Comparison of ENCODE assay signal across 8 cellular contexts in the genomic region with DNA sequence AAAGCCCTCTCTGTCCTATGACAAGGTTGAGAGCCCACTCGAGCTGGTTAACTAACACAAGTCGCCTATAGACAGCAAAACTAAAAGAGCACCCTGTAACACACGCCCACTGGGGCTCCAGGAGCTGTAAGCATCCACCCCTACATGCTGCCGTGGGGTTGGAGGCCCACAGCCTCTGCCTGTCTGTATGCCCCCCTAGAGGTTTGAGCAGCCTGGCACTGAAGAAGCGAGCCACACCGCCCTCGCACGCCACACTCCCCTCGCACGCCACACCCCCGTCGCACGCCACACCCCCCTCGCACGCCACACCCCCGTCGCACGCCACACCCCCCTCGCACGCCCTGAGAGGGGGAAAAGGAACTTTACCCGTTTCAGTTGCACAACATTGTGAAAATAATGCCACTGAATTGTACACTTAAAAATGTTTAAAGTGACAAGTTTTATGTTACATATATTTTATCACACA. TPM values are rescaled to one million over a fixed set of nuclear protein-coding genes. Genes with fewer than 3 reads are reported as not detected.
DNase-seq lines count a peak whose midpoint lies in the region; ATAC-seq and TF ChIP-seq lines count a peak whose summit lies in the region.

No MANE protein-coding gene starts in this region.

- no peak overlapping the region for H2AK5ac ChIP-seq in mesenchymal stem cell (ENCODE audit: low read length, severe bottlenecking)

- H3K23ac ChIP-seq in mesenchymal stem cell (ENCODE audit: low read length in 2 of 2) = peak overlapping the region in 1 of 2 experiments; percentile 11

- CTCF ChIA-PET in Caco-2 (lab: Charles Lee) = interaction anchor here (0.5 kb wide), 1 partner anchor 13 kb away, joined by 3 read pairs; the partner anchor contains the start of gene HMGCL
- CTCF ChIA-PET in activated CD4-positive, alpha-beta memory T cell treated with anti-CD3 and anti-CD28 coated beads for 36 hours (lab: Charles Lee) = interaction anchor here (0.6 to 3.1 kb wide), 3 partner anchors 28 to 93 kb away, joined by 3 to 14 read pairs (median 3); no protein-coding TSS in a partner anchor

- peak overlapping the region; percentile 39 for H3K4me3 ChIP-seq in Caco-2 (ENCODE audit: low read depth, low read length)
- peak overlapping the region; percentile 22 for H3K4me3 ChIP-seq in HFF-Myc (replicated peaks; ENCODE audit: low read depth, low read length)
- peak overlapping the region in 1 of 2 experiments; percentile 72 for H3K4me3 ChIP-seq in mesenchymal stem cell (ENCODE audit: insufficient read depth in 1 of 2, low read depth in 1 of 2, low read length in 2 of 2)

- H3K9me3 ChIP-seq in Caco-2 (no peaks in the 10 kb centered on the region), mesenchymal stem cell (ENCODE audit: control insufficient read depth, low read length) (no peaks in the 10 kb centered on the region)

- BruUV-seq in Caco-2 (replicated peaks; lab: Mats Ljungman, UMichigan) = no TSS peak

- no peak overlapping the region for H4K8ac ChIP-seq in mesenchymal stem cell (ENCODE audit: low read length)

- peak overlapping the region; percentile 60 for H3K9ac ChIP-seq in mesenchymal stem cell (ENCODE audit: low read length)

- H3K36me3 ChIP-seq in Caco-2 (ENCODE audit: control insufficient read depth, insufficient read depth, low read length) (no peaks in the 10 kb centered on the region), mesenchymal stem cell (ENCODE audit: control insufficient read depth in 1 of 2, insufficient read depth in 2 of 2, low read depth in 1 of 2, low read length in 2 of 2) (no peaks in the 10 kb centered on the region)

- H3K18ac ChIP-seq in mesenchymal stem cell (ENCODE audit: low read depth in 1 of 2, low read length in 2 of 2) = no peak overlapping the region

- no peak overlapping the region for H2BK15ac ChIP-seq in mesenchymal stem cell (ENCODE audit: low read depth, poor library complexity, severe bottlenecking)

- WGBS in mesenchymal stem cell = 2% methylated on average over 13 of the region's 21 CpGs

- no peak overlapping the region for H2BK5ac ChIP-seq in mesenchymal stem cell (ENCODE audit: low read depth, low read length, poor library complexity, severe bottlenecking)

- no peak overlapping the region for H2BK120ac ChIP-seq in mesenchymal stem cell (ENCODE audit: low read depth, low read length)

- peak overlapping the region; percentile 63 for H3K4me3 Mint-ChIP-seq in Caco-2 (ENCODE audit: unreplicated experiment)
- H3K4me3 Mint-ChIP-seq in activated CD4-positive, alpha-beta memory T cell treated with anti-CD3 and anti-CD28 coated beads for 36 hours = peak overlapping the region; percentile 60

- H3K4me1 ChIP-seq in Caco-2 (no peaks in the 10 kb centered on the region), mesenchymal stem cell (ENCODE audit: control insufficient read depth, insufficient read depth, low read depth, low read length) (peaks cover 6% of the 10 kb centered on the region)

- peaks cover 6% of the 10 kb centered on the region for H3K36me3 Mint-ChIP-seq in Caco-2 (ENCODE audit: insufficient read depth, unreplicated experiment)
- no peaks in the 10 kb centered on the region for H3K36me3 Mint-ChIP-seq in activated CD4-positive, alpha-beta memory T cell treated with anti-CD3 and anti-CD28 coated beads for 36 hours

- H3K27me3 ChIP-seq in Caco-2 (replicated peaks; ENCODE audit: control insufficient read depth, insufficient read depth, low read length) (no peaks in the 10 kb centered on the region), mesenchymal stem cell (ENCODE audit: control insufficient read depth in 1 of 2, insufficient read depth in 1 of 2, low read length in 2 of 2) (peaks cover 10 to 28% of the 10 kb centered on the region in 2 experiments)

- peaks cover 7% of the 10 kb centered on the region for H3K4me1 Mint-ChIP-seq in Caco-2 (ENCODE audit: low read depth, unreplicated experiment)
- H3K4me1 Mint-ChIP-seq in activated CD4-positive, alpha-beta memory T cell treated with anti-CD3 and anti-CD28 coated beads for 36 hours (ENCODE audit: low read depth) = peaks cover 8% of the 10 kb centered on the region

- no peak overlapping the region for H2BK12ac ChIP-seq in mesenchymal stem cell (ENCODE audit: low read length in 2 of 2)

- H3K4ac ChIP-seq in mesenchymal stem cell (ENCODE audit: low read depth in 1 of 2, low read length in 2 of 2) = no peak overlapping the region

- H3K9me3 Mint-ChIP-seq in Caco-2 (ENCODE audit: unreplicated experiment) = no peaks in the 10 kb centered on the region
- no peaks in the 10 kb centered on the region for H3K9me3 Mint-ChIP-seq in activated CD4-positive, alpha-beta memory T cell treated with anti-CD3 and anti-CD28 coated beads for 36 hours

- no peak overlapping the region for H3K14ac ChIP-seq in mesenchymal stem cell (ENCODE audit: low read length in 2 of 2)

- no peak for TF ChIP-seq CTCF in Caco-2 (IDR thresholded peaks at IDR 0.05; ENCODE audit: insufficient read depth in 1 of 2, low read depth in 1 of 2, low read length in 1 of 2, severe bottlenecking in 1 of 2, unreplicated experiment in 1 of 2)
- no peak for TF ChIP-seq CTCF in HFF-Myc (IDR thresholded peaks at IDR 0.05; ENCODE audit: low read depth, low read length, missing control alignments)

- no peak overlapping the region for H3K27ac ChIP-seq in mesenchymal stem cell (ENCODE audit: low read length, poor library complexity, severe bottlenecking)

- H3K27me3 Mint-ChIP-seq in Caco-2 (ENCODE audit: insufficient read depth, unreplicated experiment) = peaks cover 8% of the 10 kb centered on the region
- peaks cover 6% of the 10 kb centered on the region for H3K27me3 Mint-ChIP-seq in activated CD4-positive, alpha-beta memory T cell treated with anti-CD3 and anti-CD28 coated beads for 36 hours

- POLR2A ChIA-PET in Caco-2 (lab: Charles Lee) = interaction anchor here (0.6 kb wide), 1 partner anchor 13 kb away, joined by 5 read pairs; no protein-coding TSS in a partner anchor
- POLR2A ChIA-PET in activated CD4-positive, alpha-beta memory T cell treated with anti-CD3 and anti-CD28 coated beads for 36 hours (lab: Charles Lee) = interaction anchor here (0.6 to 1.0 kb wide), 2 partner anchors 13 to 61 kb away, joined by 4 read pairs; partner anchors contain the start of genes HMGCL and PITHD1

- DNase-seq in Caco-2 (peak; percentile 65 to 71), HFF-Myc (ENCODE audit: extremely low read depth, low read depth) (no peak), NCI-H460 (ENCODE audit: extremely low read depth, low read depth) (peak; percentile 24), mesenchymal stem cell (peak; percentile 81)
- DNase-seq in activated CD4-positive, alpha-beta memory T cell treated with anti-CD3 and anti-CD28 coated beads for 36 hours = peak; percentile 79
- peak; percentile 62 for DNase-seq in effector CD4-positive, alpha-beta T cell
- peak; percentile 55 to 63 for DNase-seq in stimulated activated CD8-positive, alpha-beta memory T cell treated with anti-CD3 and anti-CD28 coated beads, Interleukin-15, amount 100 ng/mL, for 4 hours (ENCODE audit: low read depth in 2 of 2)

- H3K4me2 ChIP-seq in mesenchymal stem cell (ENCODE audit: low read length, poor library complexity, severe bottlenecking) = peak overlapping the region; percentile 92

- peak overlapping the region; percentile 60 for H2AFZ ChIP-seq in mesenchymal stem cell (ENCODE audit: low read depth, low read length)

- no peaks in the 10 kb centered on the region for H3K79me1 ChIP-seq in mesenchymal stem cell (replicated peaks; ENCODE audit: low read length, poor library complexity, severe bottlenecking)

- no peak overlapping the region for H3K27ac Mint-ChIP-seq in Caco-2 (ENCODE audit: unreplicated experiment)
- H3K27ac Mint-ChIP-seq in activated CD4-positive, alpha-beta memory T cell treated with anti-CD3 and anti-CD28 coated beads for 36 hours = no peak overlapping the region

- ATAC-seq in HG02884 (IDR thresholded peaks at IDR 0.05; ENCODE audit: unreplicated experiment) = no peak

- H4K91ac ChIP-seq in mesenchymal stem cell (ENCODE audit: low read length) = no peak overlapping the region

- intact Hi-C loops in Caco-2 (cut with micrococcal nuclease; ENCODE audit: unreplicated experiment) = no loop called here
- intact Hi-C loops in activated CD4-positive, alpha-beta memory T cell treated with anti-CD3 and anti-CD28 coated beads for 36 hours (cut with micrococcal nuclease) = loop anchor here (1.0 kb wide), 1 partner anchor 13 kb away; the partner anchor contains the start of gene HMGCL

RNA-seq across cellular contexts. Expression of gene HMGCL, which starts 13.2 kb away (rescaled TPM):
- total RNA-seq in Caco-2 (2022) = 18.3 and 19.4 TPM in 2 replicates
- 29.1 and 30.0 TPM in 2 replicates for total RNA-seq in NCI-H460 (2014; rRNA removed; shearing (Covaris generic))
- 8.3 and 20.7 TPM in 2 replicates for polyA plus RNA-seq in NCI-H460 (2014; cell fraction: nucleus; rRNA removed)
- total RNA-seq in activated CD4-positive, alpha-beta memory T cell treated with anti-CD3 and anti-CD28 coated beads for 36 hours = 10 to 100 TPM; 34.2 to 35.3 TPM
- 24.4 TPM for polyA plus RNA-seq in mesenchymal stem cell (2013, experiment 1 of 2)
- polyA plus RNA-seq in mesenchymal stem cell (2013, experiment 2 of 2) = 23.7 TPM

RNA-seq across cellular contexts. Expression of gene FUCA1, which starts 29.7 kb away (rescaled TPM):
- 21.3 and 25.5 TPM in 2 replicates for total RNA-seq in Caco-2 (2022)
- 16.6 and 17.1 TPM in 2 replicates for total RNA-seq in NCI-H460 (2014; rRNA removed; shearing (Covaris generic))
- polyA plus RNA-seq in NCI-H460 (2014; cell fraction: nucleus; rRNA removed) = 16.1 and 22.7 TPM in 2 replicates
- total RNA-seq in activated CD4-positive, alpha-beta memory T cell treated with anti-CD3 and anti-CD28 coated beads for 36 hours = 1 to 10 TPM; 5.3 to 5.4 TPM
- polyA plus RNA-seq in mesenchymal stem cell (2013, experiment 1 of 2) = 5.3 TPM
- polyA plus RNA-seq in mesenchymal stem cell (2013, experiment 2 of 2) = 5.4 TPM

RNA-seq across cellular contexts. Expression of gene GALE, which starts 37.9 kb away (rescaled TPM):
- total RNA-seq in Caco-2 (2022) = 51.6 and 57.1 TPM in 2 replicates
- 36.2 and 37.2 TPM in 2 replicates for total RNA-seq in NCI-H460 (2014; rRNA removed; shearing (Covaris generic))
- 80.6 and 91.6 TPM in 2 replicates for polyA plus RNA-seq in NCI-H460 (2014; cell fraction: nucleus; rRNA removed)
- total RNA-seq in activated CD4-positive, alpha-beta memory T cell treated with anti-CD3 and anti-CD28 coated beads for 36 hours = 10 to 100 TPM; 49.4 to 54.9 TPM
- 44.9 TPM for polyA plus RNA-seq in mesenchymal stem cell (2013, experiment 1 of 2)
- 45.0 TPM for polyA plus RNA-seq in mesenchymal stem cell (2013, experiment 2 of 2)

RNA-seq across cellular contexts. Expression of gene LYPLA2, which starts 47.5 kb away (rescaled TPM):
- total RNA-seq in Caco-2 (2022) = 52.5 and 63.1 TPM in 2 replicates
- total RNA-seq in NCI-H460 (2014; rRNA removed; shearing (Covaris generic)) = 50.8 and 54.3 TPM in 2 replicates
- 54.9 and 75.9 TPM in 2 replicates for polyA plus RNA-seq in NCI-H460 (2014; cell fraction: nucleus; rRNA removed)
- 10 to 100 TPM; 70.5 to 71.1 TPM for total RNA-seq in activated CD4-positive, alpha-beta memory T cell treated with anti-CD3 and anti-CD28 coated beads for 36 hours
- 62.5 TPM for polyA plus RNA-seq in mesenchymal stem cell (2013, experiment 1 of 2)
- 61.5 TPM for polyA plus RNA-seq in mesenchymal stem cell (2013, experiment 2 of 2)
